13 cellular contexts compared by ENCODE assay signal in the genomic region with DNA sequence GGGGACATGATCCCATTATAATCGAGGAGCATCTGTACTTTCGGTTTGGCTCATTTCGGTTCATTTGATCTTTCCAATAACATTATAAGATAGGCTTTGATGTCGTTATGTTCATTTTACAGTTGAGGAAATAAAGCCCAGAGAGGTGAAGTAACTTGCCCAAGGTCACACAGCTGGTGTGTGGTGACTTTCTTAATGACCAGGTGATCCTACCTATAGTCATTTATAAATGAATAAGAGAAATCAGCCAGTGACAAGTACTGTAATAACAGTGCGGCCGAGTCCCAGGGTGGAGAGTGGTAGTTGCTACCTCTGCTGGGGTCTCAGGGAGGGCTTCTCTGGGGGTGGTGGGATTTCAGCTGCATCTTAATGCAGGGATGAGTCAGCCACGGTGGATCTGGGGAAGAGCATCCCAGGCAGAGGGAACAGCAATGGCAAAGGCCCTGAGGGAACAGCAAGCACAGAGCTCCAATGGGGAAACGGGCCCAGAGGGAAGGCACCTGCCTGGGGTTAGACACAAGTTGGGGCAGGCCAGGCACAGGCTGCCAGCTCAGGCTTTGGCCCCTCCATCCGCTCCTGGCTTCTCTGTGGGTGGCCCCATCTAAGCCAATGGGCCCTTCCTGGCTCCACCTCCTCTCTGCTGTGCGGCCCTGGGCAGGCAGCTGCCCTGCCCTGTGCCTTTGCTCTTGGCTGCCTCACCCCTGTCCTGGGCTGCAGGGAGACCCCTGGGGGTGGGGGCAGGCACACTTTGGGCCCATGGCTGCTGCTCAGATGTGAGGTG. TPM values are rescaled to one million over a fixed set of nuclear protein-coding genes. Genes with fewer than 3 reads are reported as not detected.
A peak's percentile ranks its signal among the peaks of the same experiment; 100 is the strongest.
DNase-seq lines count a peak whose midpoint lies in the region; ATAC-seq and TF ChIP-seq lines count a peak whose summit lies in the region.
"Had no signal": no experiment of that assay in that cellular context is flagged by ENCODE, and none has a peak within 500 bp of the region (broad histone marks: within the 10 kb centered on the region; RNA-seq: fewer than 3 reads in every experiment).

No MANE protein-coding gene starts in this region.

- H3K4me1 Mint-ChIP-seq in activated CD4-positive, alpha-beta T cell treated with anti-CD3 and anti-CD28 coated beads for 36 hours: peaks cover 22% of the 10 kb centered on the region
- H3K4me1 Mint-ChIP-seq in brain: peaks cover 32% of the 10 kb centered on the region
- peaks cover 33 to 43% of the 10 kb centered on the region in 2 donors for H3K4me1 Mint-ChIP-seq in stimulated activated naive B cell treated with anti-CD40 and anti-IgM and Interleukin-4, amounts not matched to agents 10 μg/mL and 1 μg/mL and 100 μg/mL, for 72 hours

- CTCF ChIA-PET in activated CD4-positive, alpha-beta T cell treated with anti-CD3 and anti-CD28 coated beads for 36 hours (lab: Charles Lee): no interaction called here

- peaks cover 35% of the 10 kb centered on the region for H3K27me3 Mint-ChIP-seq in activated CD4-positive, alpha-beta T cell treated with anti-CD3 and anti-CD28 coated beads for 36 hours
- peaks cover 33% of the 10 kb centered on the region for H3K27me3 Mint-ChIP-seq in brain
- H3K27me3 Mint-ChIP-seq in stimulated activated naive B cell treated with anti-CD40 and anti-IgM and Interleukin-4, amounts not matched to agents 10 μg/mL and 1 μg/mL and 100 μg/mL, for 72 hours: peaks cover 29 to 37% of the 10 kb centered on the region in 2 donors

- no peak for DNase-seq in activated CD4-positive, alpha-beta T cell treated with anti-CD3 and anti-CD28 coated beads for 36 hours
- no peak for DNase-seq in activated CD4-positive, alpha-beta T cell treated with anti-CD3 and anti-CD28 coated beads, Interleukin-2, amount 50 U/mL, for 48 hours
- peak; percentile 58 for DNase-seq in iPS-NIHi11 (ENCODE audit: low spot score)
- DNase-seq in stimulated activated naive B cell treated with anti-CD40 and anti-IgM and Interleukin-4, amounts not matched to agents 10 μg/mL and 1 μg/mL and 100 μg/mL, for 72 hours: no peak
- DNase-seq in NCI-H146 treated with DMSO at 0.1 percent for 48 hours (lab: John Stamatoyannopoulos, UW; ENCODE audit: unreplicated experiment): no peak
- DNase-seq in 8988T: no peak
- DNase-seq: DMS79; NCI-H1436; stimulated activated CD4-positive, alpha-beta T cell treated with anti-CD3 and anti-CD28 coated beads, Interleukin-2, amount 100 ng/mL, for 48 hours; thyroid gland had no signal

- no peak for TF ChIP-seq CTCF in brain (conservative IDR thresholded peaks at IDR 0.05)

- no peaks in the 10 kb centered on the region for H3K9me3 Mint-ChIP-seq in activated CD4-positive, alpha-beta T cell treated with anti-CD3 and anti-CD28 coated beads for 36 hours (ENCODE audit: low read depth)
- peaks cover 0 to 2% (median 0%) of the 10 kb centered on the region in 5 experiments for H3K9me3 Mint-ChIP-seq in brain
- no peaks in the 10 kb centered on the region for H3K9me3 Mint-ChIP-seq in stimulated activated naive B cell treated with anti-CD40 and anti-IgM and Interleukin-4, amounts not matched to agents 10 μg/mL and 1 μg/mL and 100 μg/mL, for 72 hours

- H3K4me3 Mint-ChIP-seq in activated CD4-positive, alpha-beta T cell treated with anti-CD3 and anti-CD28 coated beads for 36 hours: peak overlapping the region; percentile 7
- peak overlapping the region; percentile 65 to 76 (median 68) for H3K4me3 Mint-ChIP-seq in brain
- peak overlapping the region; percentile 76 to 80 for H3K4me3 Mint-ChIP-seq in stimulated activated naive B cell treated with anti-CD40 and anti-IgM and Interleukin-4, amounts not matched to agents 10 μg/mL and 1 μg/mL and 100 μg/mL, for 72 hours

- H3K36me3 Mint-ChIP-seq in activated CD4-positive, alpha-beta T cell treated with anti-CD3 and anti-CD28 coated beads for 36 hours (ENCODE audit: low read depth): peaks cover 3% of the 10 kb centered on the region
- no peaks in the 10 kb centered on the region for H3K36me3 Mint-ChIP-seq in brain
- no peaks in the 10 kb centered on the region for H3K36me3 Mint-ChIP-seq in stimulated activated naive B cell treated with anti-CD40 and anti-IgM and Interleukin-4, amounts not matched to agents 10 μg/mL and 1 μg/mL and 100 μg/mL, for 72 hours

- no peak for ATAC-seq in activated CD4-positive, alpha-beta T cell treated with anti-CD3 and anti-CD28 coated beads for 36 hours
- ATAC-seq in stimulated activated naive B cell treated with anti-CD40 and anti-IgM and Interleukin-4, amounts not matched to agents 10 μg/mL and 1 μg/mL and 100 μg/mL, for 72 hours (replicated peaks): no peak
- ATAC-seq in GM18873 (IDR thresholded peaks at IDR 0.05; ENCODE audit: low FRiP score, unreplicated experiment): no peak

- H3K27ac Mint-ChIP-seq in activated CD4-positive, alpha-beta T cell treated with anti-CD3 and anti-CD28 coated beads for 36 hours: no peak overlapping the region
- H3K27ac Mint-ChIP-seq in brain: peak overlapping the region in 4 of 5 experiments; percentile 0 to 63 (median 46)
- peak overlapping the region; percentile 57 for H3K27ac Mint-ChIP-seq in stimulated activated naive B cell treated with anti-CD40 and anti-IgM and Interleukin-4, amounts not matched to agents 10 μg/mL and 1 μg/mL and 100 μg/mL, for 72 hours

- intact Hi-C loops in activated CD4-positive, alpha-beta T cell treated with anti-CD3 and anti-CD28 coated beads for 36 hours (cut with DNase I, micrococcal nuclease): no loop called here

- POLR2A ChIA-PET in activated CD4-positive, alpha-beta T cell treated with anti-CD3 and anti-CD28 coated beads for 36 hours (lab: Charles Lee): no interaction called here

RNA-seq across cellular contexts. Expression of gene FBLN2, which starts 1.1 kb away (rescaled TPM):
- under 1 TPM in 1 of 2 experiments, not detected in 1; 0.05 TPM for total RNA-seq in activated CD4-positive, alpha-beta T cell treated with anti-CD3 and anti-CD28 coated beads for 36 hours
- 3.6 TPM for polyA plus RNA-seq in brain (ENCODE audit: insufficient read depth, low read depth, low replicate concordance)
- total RNA-seq: OCI-LY7 had no signal

Comparison
In these comparisons a context has a peak if more than half of its experiments do, and no peak if none do; other contexts are left out.
1. H3K4me3 Mint-ChIP-seq: peak in every context shown above with its lines; median percentile 78 in stimulated activated naive B cell treated with anti-CD40 and anti-IgM and Interleukin-4, amounts not matched to agents 10 μg/mL and 1 μg/mL and 100 μg/mL, for 72 hours; 68 in brain; 7 in activated CD4-positive, alpha-beta T cell treated with anti-CD3 and anti-CD28 coated beads for 36 hours.